In the genomic region with DNA sequence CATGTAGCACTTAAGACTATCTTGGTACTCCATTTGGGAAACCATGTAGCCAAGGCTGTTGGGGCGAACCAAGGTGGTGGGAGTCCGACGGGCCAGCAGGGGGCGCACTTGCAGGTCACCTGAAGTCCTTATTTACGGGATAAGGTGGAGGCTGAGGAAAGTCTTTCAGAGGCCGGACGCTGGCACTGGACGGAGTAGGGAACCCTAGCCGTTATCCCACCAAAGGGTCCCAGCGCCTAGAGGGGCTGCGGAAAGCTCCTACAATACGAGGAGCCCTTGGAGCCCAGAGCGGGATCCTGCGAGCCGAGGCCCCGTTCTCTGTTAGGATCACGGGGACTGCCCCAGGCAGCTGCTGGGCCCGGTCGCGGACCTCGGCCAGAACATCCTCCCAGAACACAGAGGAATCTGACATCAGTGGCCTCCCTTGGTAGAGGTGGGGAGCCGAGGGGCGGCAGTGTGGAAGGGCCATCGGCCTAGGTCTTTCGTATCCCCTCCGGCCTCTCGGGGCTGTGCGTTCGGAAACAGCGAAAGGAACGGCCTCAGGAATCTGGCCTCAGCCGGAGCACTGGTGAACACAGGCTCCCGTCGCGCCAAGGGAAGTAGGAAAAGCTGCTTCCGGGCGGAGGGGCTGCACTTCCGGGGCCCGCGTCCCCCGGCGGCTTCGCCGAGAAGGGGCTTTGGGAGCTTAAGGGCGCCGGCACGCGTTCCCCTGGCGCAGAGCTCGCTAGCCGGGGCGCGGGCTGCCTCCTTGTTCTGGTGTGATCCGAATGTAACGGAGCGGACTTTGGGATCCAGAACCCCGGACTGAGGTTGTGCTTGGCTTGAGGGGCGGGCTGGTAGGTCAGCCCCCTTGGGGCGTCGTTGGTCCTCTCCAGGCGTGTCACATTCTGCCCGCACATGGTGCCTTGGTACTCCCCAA, we compare ENCODE assay signal across 8 cellular contexts. TPM values are rescaled to one million over a fixed set of nuclear protein-coding genes. Genes with fewer than 3 reads are reported as not detected.
A peak's percentile ranks its signal among the peaks of the same experiment; 100 is the strongest.
DNase-seq lines count a peak whose midpoint lies in the region; ATAC-seq and TF ChIP-seq lines count a peak whose summit lies in the region.

No MANE protein-coding gene starts in this region.

- H3K9ac ChIP-seq in NT2/D1 (ENCODE audit: insufficient read length, low read depth) = peak overlapping the region; percentile 91

- ATAC-seq in naive thymus-derived CD8-positive, alpha-beta T cell = peak; percentile 72 to 75
- peak; percentile 77 for ATAC-seq in stimulated activated memory B cell treated with anti-CD40 and anti-IgM and Interleukin-4, amounts not matched to agents 10 μg/mL and 1 μg/mL and 100 μg/mL, for 72 hours

- DNase-seq in AG10803 (ENCODE audit: low read depth) = peak; percentile 70
- DNase-seq in H4 (ENCODE audit: low spot score) = peak; percentile 78
- DNase-seq in NT2/D1 (ENCODE audit: low read depth, low spot score) = peak; percentile 93
- DNase-seq in activated CD8-positive, alpha-beta memory T cell treated with anti-CD3 and anti-CD28 coated beads, Interleukin-2, amount 50 U/mL, for 48 hours = peak; percentile 93
- DNase-seq in erythroblast (lab: John Stamatoyannopoulos, UW) = peak; percentile 73 to 82
- DNase-seq in naive thymus-derived CD8-positive, alpha-beta T cell = peak; percentile 47 to 86 (median 70)
- no peak for DNase-seq in islet precursor cell

- H3K4me3 Mint-ChIP-seq in naive thymus-derived CD8-positive, alpha-beta T cell = peak overlapping the region; percentile 75 to 91 (median 86)
- H3K4me3 Mint-ChIP-seq in stimulated activated memory B cell treated with anti-CD40 and anti-IgM and Interleukin-4, amounts not matched to agents 10 μg/mL and 1 μg/mL and 100 μg/mL, for 72 hours = peak overlapping the region; percentile 83

- H3K4me1 Mint-ChIP-seq in naive thymus-derived CD8-positive, alpha-beta T cell = peaks cover 2 to 13% (median 8%) of the 10 kb centered on the region in 4 donors
- H3K4me1 Mint-ChIP-seq in stimulated activated memory B cell treated with anti-CD40 and anti-IgM and Interleukin-4, amounts not matched to agents 10 μg/mL and 1 μg/mL and 100 μg/mL, for 72 hours = peaks cover 8% of the 10 kb centered on the region

- H3K36me3 Mint-ChIP-seq in naive thymus-derived CD8-positive, alpha-beta T cell = no peaks in the 10 kb centered on the region
- H3K36me3 Mint-ChIP-seq in stimulated activated memory B cell treated with anti-CD40 and anti-IgM and Interleukin-4, amounts not matched to agents 10 μg/mL and 1 μg/mL and 100 μg/mL, for 72 hours = no peaks in the 10 kb centered on the region

- TF ChIP-seq CTCF in AG10803 (conservative IDR thresholded peaks at IDR 0.05; ENCODE audit: low read length) = peak; percentile 78

- H3K27me3 Mint-ChIP-seq in naive thymus-derived CD8-positive, alpha-beta T cell = peaks cover 2 to 13% (median 5%) of the 10 kb centered on the region in 5 donors
- H3K27me3 Mint-ChIP-seq in stimulated activated memory B cell treated with anti-CD40 and anti-IgM and Interleukin-4, amounts not matched to agents 10 μg/mL and 1 μg/mL and 100 μg/mL, for 72 hours = peaks cover 12% of the 10 kb centered on the region

- H3K36me3 ChIP-seq in NT2/D1 (ENCODE audit: insufficient read depth, insufficient read length, low read length) = no peaks in the 10 kb centered on the region

- no peak for TF ChIP-seq POLR2A in erythroblast (IDR thresholded peaks at IDR 0.05; ENCODE audit: low read length)

- POLR2A ChIA-PET in naive thymus-derived CD8-positive, alpha-beta T cell (lab: Charles Lee) = interaction anchor here (0.7 to 1.1 kb wide), 4 partner anchors 136 to 270 kb away, joined by 3 to 8 read pairs (median 5); no protein-coding TSS in a partner anchor

- peak overlapping the region in 7 of 10 donors; percentile 25 to 83 (median 74) for H3K27ac Mint-ChIP-seq in naive thymus-derived CD8-positive, alpha-beta T cell
- peak overlapping the region; percentile 53 for H3K27ac Mint-ChIP-seq in stimulated activated memory B cell treated with anti-CD40 and anti-IgM and Interleukin-4, amounts not matched to agents 10 μg/mL and 1 μg/mL and 100 μg/mL, for 72 hours

- no peaks in the 10 kb centered on the region for H3K9me3 Mint-ChIP-seq in naive thymus-derived CD8-positive, alpha-beta T cell
- no peaks in the 10 kb centered on the region for H3K9me3 Mint-ChIP-seq in stimulated activated memory B cell treated with anti-CD40 and anti-IgM and Interleukin-4, amounts not matched to agents 10 μg/mL and 1 μg/mL and 100 μg/mL, for 72 hours

- H3K27me3 ChIP-seq in NT2/D1 (ENCODE audit: insufficient read depth, insufficient read length) = no peaks in the 10 kb centered on the region

- no peaks in the 10 kb centered on the region for H3K4me1 ChIP-seq in NT2/D1 (ENCODE audit: insufficient read depth, insufficient read length)

- peak overlapping the region; percentile 58 for H3K4me3 ChIP-seq in AG10803 (ENCODE audit: low read length)
- peak overlapping the region; percentile 75 for H3K4me3 ChIP-seq in NT2/D1 (ENCODE audit: insufficient read length, low read depth)

- peaks cover 4% of the 10 kb centered on the region; the same call in 1 of the 2 replicates for H3K9me3 ChIP-seq in NT2/D1 (ENCODE audit: insufficient read depth, low read length)

RNA-seq across cellular contexts. Expression of gene RPTN, which starts 29.9 kb away (rescaled TPM):
- not detected in 2 replicates for total RNA-seq in H4 (2014; rRNA removed; shearing (Covaris generic))
- total RNA-seq in naive thymus-derived CD8-positive, alpha-beta T cell = not detected
- not detected for polyA plus RNA-seq in naive thymus-derived CD8-positive, alpha-beta T cell

RNA-seq across cellular contexts. Expression of gene HRNR, which starts 35.1 kb away (rescaled TPM):
- total RNA-seq in H4 (2014; rRNA removed; shearing (Covaris generic)) = not detected in 2 replicates
- under 1 TPM in 1 of 2 experiments, not detected in 1; 0.10 TPM for total RNA-seq in naive thymus-derived CD8-positive, alpha-beta T cell
- under 1 TPM in 1 of 3 donors, not detected in 2; 0.03 TPM for polyA plus RNA-seq in naive thymus-derived CD8-positive, alpha-beta T cell
